ENCODE assay signal across 19 cellular contexts in genomic region chr4:6764976-6765620, GRCh38. TPM values are rescaled to one million over a fixed set of nuclear protein-coding genes. Genes with fewer than 3 reads are reported as not detected.
A peak's percentile ranks its signal among the peaks of the same experiment; 100 is the strongest.
DNase-seq lines count a peak whose midpoint lies in the region; ATAC-seq and TF ChIP-seq lines count a peak whose summit lies in the region.
"Had no signal": no experiment of that assay in that cellular context is flagged by ENCODE, and none has a peak within 500 bp of the region (broad histone marks: within the 10 kb centered on the region; RNA-seq: fewer than 3 reads in every experiment).

No MANE protein-coding gene starts in this region.

- CTCF ChIA-PET in RWPE1 (lab: Yijun Ruan, JAX) = no interaction called here

- H3K23ac ChIP-seq in neuronal stem cell (ENCODE audit: low read depth, low read length, poor library complexity) = no peak overlapping the region

- no peak for ATAC-seq in natural killer cell treated with Interleukin-12 subunit alpha and Interleukin-12 subunit beta and Interleukin-15 and Interleukin-18, amount 100 ng/mL, for 72 hours
- ATAC-seq in natural killer cell = no peak
- ATAC-seq: A549 had no signal

- WGBS in neuronal stem cell (ENCODE audit: extremely low coverage in 2 of 2, insufficient read length in 2 of 2, insufficient replicate concordance in 1 of 2), 2 donors = 100% methylated on average over 1 of the region's 11 CpGs; no CpG with 5 or more reads in 1 of the 2 donors
- WGBS in suprapubic skin = 86% methylated on average over 11 of the region's 11 CpGs

- H2BK15ac ChIP-seq in neuronal stem cell (ENCODE audit: low read length) = no peak overlapping the region

- POLR2A ChIA-PET in RWPE1 (lab: Yijun Ruan, JAX; ENCODE audit: low non-redundant PET) = no interaction called here

- H2AFZ ChIP-seq in neuronal stem cell (ENCODE audit: low read length) = no peak overlapping the region

- H3K9me3 Mint-ChIP-seq in natural killer cell treated with Interleukin-12 subunit alpha and Interleukin-12 subunit beta and Interleukin-15 and Interleukin-18, amount 100 ng/mL, for 72 hours = no peaks in the 10 kb centered on the region
- no peaks in the 10 kb centered on the region for H3K9me3 Mint-ChIP-seq in natural killer cell
- H3K9me3 Mint-ChIP-seq: CD4-positive, alpha-beta memory T cell; CD8-positive, alpha-beta memory T cell had no signal

- no peak overlapping the region for H3K14ac ChIP-seq in neuronal stem cell (ENCODE audit: low read length)

- H4K91ac ChIP-seq in neuronal stem cell (ENCODE audit: low read depth, low read length, poor library complexity) = no peak overlapping the region

- TF ChIP-seq CTCF in natural killer cell (IDR thresholded peaks at IDR 0.05) = no peak
- TF ChIP-seq CTCF in RWPE1 (conservative IDR thresholded peaks at IDR 0.05; ENCODE audit: low read depth) = no peak
- no peak for TF ChIP-seq CTCF in suprapubic skin (IDR thresholded peaks at IDR 0.05)

- no peaks in the 10 kb centered on the region for H3K79me1 ChIP-seq in neuronal stem cell (ENCODE audit: low read depth, low read length)

- H3K27ac ChIP-seq in RWPE1 = peak overlapping the region; percentile 9
- H3K27ac ChIP-seq in neuronal stem cell (replicated peaks; ENCODE audit: low read length) = no peak overlapping the region
- H3K27ac ChIP-seq in suprapubic skin = no peak overlapping the region
- H3K27ac ChIP-seq: 22Rv1; A549; BLaER1 treated with 17β-estradiol and CSF1 and Interleukin-3, amounts not matched to agents 10 nM and 100 nM; C4-2B had no signal

- H3K36me3 ChIP-seq in neuronal stem cell (replicated peaks in 1 of 2; ENCODE audit: control insufficient read depth in 2 of 2, insufficient read depth in 2 of 2, low read length in 2 of 2) (no peaks in the 10 kb centered on the region), suprapubic skin (no peaks in the 10 kb centered on the region)
- H3K36me3 ChIP-seq: BLaER1 treated with 17β-estradiol and CSF1 and Interleukin-3, amounts not matched to agents 10 nM and 100 nM had no signal

- no peak overlapping the region for H2BK5ac ChIP-seq in neuronal stem cell (ENCODE audit: low read length)

- H3K9ac ChIP-seq in neuronal stem cell (ENCODE audit: low read depth, low read length, poor library complexity) = peak overlapping the region; percentile 51
- H3K9ac ChIP-seq: BLaER1 treated with 17β-estradiol and CSF1 and Interleukin-3, amounts not matched to agents 10 nM and 100 nM had no signal

- H3K4me3 Mint-ChIP-seq in natural killer cell treated with Interleukin-12 subunit alpha and Interleukin-12 subunit beta and Interleukin-15 and Interleukin-18, amount 100 ng/mL, for 72 hours = no peak overlapping the region
- H3K4me3 Mint-ChIP-seq in natural killer cell = no peak overlapping the region
- H3K4me3 Mint-ChIP-seq: B cell; CD4-positive, alpha-beta memory T cell; CD8-positive, alpha-beta memory T cell had no signal

- TF ChIP-seq EP300 in suprapubic skin (IDR thresholded peaks at IDR 0.05) = no peak

- intact Hi-C loops in natural killer cell (cut with micrococcal nuclease) = no loop called here
- intact Hi-C loops in posterior vena cava (cut with DNase I) = no loop called here

- no peak overlapping the region for H3K4me3 ChIP-seq in neuronal stem cell (ENCODE audit: low read length in 2 of 2)
- no peak overlapping the region for H3K4me3 ChIP-seq in suprapubic skin
- H3K4me3 ChIP-seq: A549; BLaER1 treated with 17β-estradiol and CSF1 and Interleukin-3, amounts not matched to agents 10 nM and 100 nM had no signal

- H3K9me3 ChIP-seq in neuronal stem cell (replicated peaks in 1 of 2; ENCODE audit: control insufficient read depth in 2 of 2, insufficient read depth in 1 of 2, low read depth in 1 of 2, low read length in 2 of 2) = no peaks in the 10 kb centered on the region
- H3K9me3 ChIP-seq in suprapubic skin = no peaks in the 10 kb centered on the region
- H3K9me3 ChIP-seq: A549; BLaER1 treated with 17β-estradiol and CSF1 and Interleukin-3, amounts not matched to agents 10 nM and 100 nM had no signal

- no peak overlapping the region for H3K4ac ChIP-seq in neuronal stem cell (ENCODE audit: low read length)

- H3K27me3 Mint-ChIP-seq in natural killer cell treated with Interleukin-12 subunit alpha and Interleukin-12 subunit beta and Interleukin-15 and Interleukin-18, amount 100 ng/mL, for 72 hours = no peaks in the 10 kb centered on the region
- peaks cover 0 to 6% of the 10 kb centered on the region in 2 donors for H3K27me3 Mint-ChIP-seq in natural killer cell (ENCODE audit: low read depth in 2 of 2)
- H3K27me3 Mint-ChIP-seq: CD4-positive, alpha-beta memory T cell had no signal

- H3K18ac ChIP-seq in neuronal stem cell (ENCODE audit: low read length) = no peak overlapping the region

- peaks cover 6 to 19% of the 10 kb centered on the region in 2 donors for H3K4me1 ChIP-seq in neuronal stem cell (ENCODE audit: control insufficient read depth in 2 of 2, insufficient read depth in 1 of 2, low read depth in 1 of 2, low read length in 2 of 2)
- H3K4me1 ChIP-seq in suprapubic skin = peaks cover 36% of the 10 kb centered on the region

- no peak overlapping the region for H2AK5ac ChIP-seq in neuronal stem cell (ENCODE audit: low read depth, low read length)

- TF ChIP-seq POLR2A in suprapubic skin (IDR thresholded peaks at IDR 0.05) = no peak

- no peak overlapping the region for H3K4me2 ChIP-seq in neuronal stem cell (ENCODE audit: insufficient read depth, low read length, poor library complexity, severe bottlenecking)
- H3K4me2 ChIP-seq: A549; BLaER1 treated with 17β-estradiol and CSF1 and Interleukin-3, amounts not matched to agents 10 nM and 100 nM had no signal

- no peak overlapping the region for H3K27ac Mint-ChIP-seq in natural killer cell treated with Interleukin-12 subunit alpha and Interleukin-12 subunit beta and Interleukin-15 and Interleukin-18, amount 100 ng/mL, for 72 hours
- H3K27ac Mint-ChIP-seq in natural killer cell = no peak overlapping the region
- H3K27ac Mint-ChIP-seq: B cell had no signal

- no peaks in the 10 kb centered on the region for H3K4me1 Mint-ChIP-seq in natural killer cell treated with Interleukin-12 subunit alpha and Interleukin-12 subunit beta and Interleukin-15 and Interleukin-18, amount 100 ng/mL, for 72 hours (ENCODE audit: low read depth in 2 of 2)
- peaks cover 0 to 12% of the 10 kb centered on the region in 2 donors for H3K4me1 Mint-ChIP-seq in natural killer cell

- no peaks in the 10 kb centered on the region for H3K36me3 Mint-ChIP-seq in natural killer cell treated with Interleukin-12 subunit alpha and Interleukin-12 subunit beta and Interleukin-15 and Interleukin-18, amount 100 ng/mL, for 72 hours
- no peaks in the 10 kb centered on the region for H3K36me3 Mint-ChIP-seq in natural killer cell
- H3K36me3 Mint-ChIP-seq: CD4-positive, alpha-beta memory T cell; CD8-positive, alpha-beta memory T cell had no signal

- H3K27me3 ChIP-seq in neuronal stem cell (ENCODE audit: control insufficient read depth in 3 of 3, insufficient read depth in 3 of 3, low read depth in 1 of 3, low read length in 3 of 3) (peaks cover 0 to 10% (median 0%) of the 10 kb centered on the region in 3 experiments), suprapubic skin (no peaks in the 10 kb centered on the region)
- H3K27me3 ChIP-seq: BLaER1 treated with 17β-estradiol and CSF1 and Interleukin-3, amounts not matched to agents 10 nM and 100 nM had no signal

- no peak overlapping the region for H2BK12ac ChIP-seq in neuronal stem cell (ENCODE audit: low read length)

- peak; percentile 22 for DNase-seq in natural killer cell treated with Interleukin-12 subunit alpha and Interleukin-12 subunit beta and Interleukin-15 and Interleukin-18, amount 100 ng/mL, for 72 hours (ENCODE audit: low spot score)
- DNase-seq in natural killer cell (no peak), RWPE1 (ENCODE audit: low spot score) (no peak), neuronal stem cell (ENCODE audit: low spot score) (no peak), posterior vena cava (ENCODE audit: low spot score) (peak; percentile 62), suprapubic skin (ENCODE audit: low spot score in 2 of 2) (no peak), DMS 273 treated with DMSO at 0.1 percent for 48 hours (lab: John Stamatoyannopoulos, UW) (no peak)
- no peak for DNase-seq in activated CD4-positive, CD25-positive, alpha-beta regulatory T cell treated with anti-CD3 and anti-CD28 coated beads, Interleukin-2, amount 50 U/mL, for 72 hours
- DNase-seq: AML-193; CD4-positive, alpha-beta memory T cell; CD8-positive, alpha-beta memory T cell; COR-L47; DMS79 treated with DMSO at 0.1 percent for 48 hours; GF-D8 had no signal

- H4K8ac ChIP-seq in neuronal stem cell (ENCODE audit: low read depth, low read length) = no peak overlapping the region

- no peak overlapping the region for H2BK120ac ChIP-seq in neuronal stem cell (ENCODE audit: low read depth, low read length)

RNA-seq across cellular contexts. Expression of gene KIAA0232, which starts 17.4 kb away (rescaled TPM):
- total RNA-seq in natural killer cell treated with Interleukin-12 subunit alpha and Interleukin-12 subunit beta and Interleukin-15 and Interleukin-18, amount 100 ng/mL, for 72 hours = 10 to 100 TPM; 19.5 to 20.6 TPM
- total RNA-seq in natural killer cell = 10 to 100 TPM; 24.7 to 30.3 (median 28.6) TPM
- 19.1 TPM for polyA plus RNA-seq in neuronal stem cell (2013, experiment 1 of 2)
- polyA plus RNA-seq in neuronal stem cell (2013, experiment 2 of 2) = 19.2 TPM
- total RNA-seq in posterior vena cava = 10 to 100 TPM; 29.1 to 32.9 TPM
- 10 to 100 TPM; 27.6 to 34.1 (median 32.7) TPM for total RNA-seq in suprapubic skin

RNA-seq across cellular contexts. Expression of gene BLOC1S4, which starts 49.1 kb away (rescaled TPM):
- total RNA-seq in natural killer cell treated with Interleukin-12 subunit alpha and Interleukin-12 subunit beta and Interleukin-15 and Interleukin-18, amount 100 ng/mL, for 72 hours = 10 to 100 TPM; 15.9 to 16.7 TPM
- total RNA-seq in natural killer cell (10 to 100 TPM; 18.9 to 20.1 (median 20.0) TPM), posterior vena cava (1 to 10 TPM; 8.3 to 9.7 TPM), suprapubic skin (10 to 100 TPM in 3 of 4 donors, 1 to 10 TPM in 1; 5.1 to 20.2 (median 14.8) TPM)
- polyA plus RNA-seq in neuronal stem cell (2013, experiment 1 of 2) = 13.1 TPM
- 12.4 TPM for polyA plus RNA-seq in neuronal stem cell (2013, experiment 2 of 2)

RNA-seq across cellular contexts. Expression of gene MRFAP1L1, which starts 55.4 kb away (rescaled TPM):
- 10 to 100 TPM; 44.0 to 55.1 TPM for total RNA-seq in natural killer cell treated with Interleukin-12 subunit alpha and Interleukin-12 subunit beta and Interleukin-15 and Interleukin-18, amount 100 ng/mL, for 72 hours
- 10 to 100 TPM; 38.4 to 60.9 (median 40.8) TPM for total RNA-seq in natural killer cell
- polyA plus RNA-seq in neuronal stem cell (2013, experiment 1 of 2) = 58.3 TPM
- polyA plus RNA-seq in neuronal stem cell (2013, experiment 2 of 2) = 58.9 TPM
- 10 to 100 TPM; 35.9 to 43.8 TPM for total RNA-seq in posterior vena cava
- total RNA-seq in suprapubic skin = 10 to 100 TPM; 40.6 to 63.4 (median 53.4) TPM

Comparison
In these comparisons a context has a peak if more than half of its experiments do, and no peak if none do; other contexts are left out.
1. DNase-seq: peak in natural killer cell treated with Interleukin-12 subunit alpha and Interleukin-12 subunit beta and Interleukin-15 and Interleukin-18, amount 100 ng/mL, for 72 hours (single experiment) and posterior vena cava (single experiment); none in natural killer cell (single experiment), RWPE1 (single experiment), neuronal stem cell (single experiment), activated CD4-positive, CD25-positive, alpha-beta regulatory T cell treated with anti-CD3 and anti-CD28 coated beads, Interleukin-2, amount 50 U/mL, for 72 hours (single experiment), suprapubic skin (0 of 2) and DMS 273 treated with DMSO at 0.1 percent for 48 hours (single experiment).